In genomic region chr17:8664426-8665105, GRCh38 we compare ENCODE assay signal across 31 cellular contexts.
"Had no signal": no experiment of that assay in that cellular context is flagged by ENCODE, and none has a peak within 500 bp of the region (broad histone marks: within the 10 kb centered on the region; RNA-seq: fewer than 3 reads in every experiment).

No MANE protein-coding gene starts in this region.

- H3K27ac ChIP-seq: cardiac muscle cell, KMS-11, Peyer's patch, VCaP had no signal

- H3K36me3 ChIP-seq: cardiac muscle cell, Peyer's patch had no signal

- H3K4me1 ChIP-seq: Peyer's patch had no signal

- DNase-seq: activated CD4-positive, alpha-beta T cell treated with anti-CD3 and anti-CD28 coated beads, Interleukin-2, amount 10 ng/mL, durations not matched to agents 24 days and 14 days; activated CD4-positive, alpha-beta T cell treated with anti-CD3 and anti-CD28 coated beads, Interleukin-2, amount 50 U/mL, for 4 hours; activated CD4-positive, CD25-positive, alpha-beta regulatory T cell; activated CD8-positive, alpha-beta T cell treated with anti-CD3 and anti-CD28 coated beads for 36 hours; activated gamma-delta T cell; activated naive CD4-positive, alpha-beta T cell treated with Interleukin-2 at 50 U/mL for 16 hours; activated naive CD8-positive, alpha-beta T cell treated with anti-CD3 and anti-CD28 coated beads, Interleukin-2, amount 10 ng/mL, durations not matched to agents 7 days and 5 days; activated T-cell treated with anti-CD3 and anti-CD28 coated beads, Interleukin-2, amount 50 U/mL, for 1 hour; MM.1S; MV-4-11; NCI-H1092; NCI-H1436 treated with DMSO at 0.1 percent for 48 hours; NCI-H1694 treated with DMSO at 0.1 percent for 48 hours; NCI-H2029; NCI-H2107; NCI-H2171; NCI-H510A; NCI-H526; NCI-H748 treated with DMSO at 0.1 percent for 48 hours; NK-92 treated with Interleukin-12 subunit alpha and Interleukin-12 subunit beta, amount 100 ng/mL, for 24 hours; PC-3; Peyer's patch; RPMI8226; SIG-M5; SW 1271; T-helper 1 cell; T-helper 2 cell; T-helper 9 cell had no signal

- H3K4me3 ChIP-seq: cardiac muscle cell, Peyer's patch had no signal

- H3K27me3 ChIP-seq: cardiac muscle cell, Peyer's patch had no signal

- ATAC-seq: activated CD8-positive, alpha-beta T cell treated with anti-CD3 and anti-CD28 coated beads for 36 hours; PC-3 had no signal

- H3K9me3 ChIP-seq: Peyer's patch had no signal
